Comparison of ENCODE assay signal across 24 cellular contexts in the genomic region with DNA sequence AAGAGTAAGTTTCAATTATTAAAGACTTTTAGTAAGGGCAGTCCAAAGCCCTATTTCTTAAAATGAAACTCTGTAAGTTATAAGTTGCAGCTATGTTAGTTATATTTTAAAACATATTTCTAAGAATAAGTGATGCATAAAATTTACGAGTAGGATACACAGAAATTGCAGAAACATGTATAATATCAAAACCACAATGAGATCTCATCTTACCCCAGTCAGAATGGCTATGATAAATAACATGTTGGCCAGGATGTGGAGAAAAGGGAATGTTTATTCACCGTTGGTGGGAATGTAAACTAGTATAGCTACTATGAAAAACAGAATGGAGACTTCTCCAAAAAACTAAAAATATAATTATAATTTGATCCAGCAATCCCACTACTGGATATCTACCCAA.
"Had no signal": no experiment of that assay in that cellular context is flagged by ENCODE, and none has a peak within 500 bp of the region (broad histone marks: within the 10 kb centered on the region; RNA-seq: fewer than 3 reads in every experiment).

No MANE protein-coding gene starts in this region.

- H3K27me3 Mint-ChIP-seq: activated naive CD8-positive, alpha-beta T cell; central memory CD8-positive, alpha-beta T cell had no signal

- H3K9me3 Mint-ChIP-seq: type B pancreatic cell had no signal

- H3K27me3 ChIP-seq: brain microvascular endothelial cell, ovary, testis had no signal

- H3K36me3 ChIP-seq: brain microvascular endothelial cell, lower lobe of right lung, ovary, WERI-Rb-1 had no signal

- H3K27ac Mint-ChIP-seq: activated naive CD8-positive, alpha-beta T cell; natural killer cell; type B pancreatic cell had no signal

- H3K9me3 ChIP-seq: lower lobe of right lung, ovary, psoas muscle, testis had no signal

- H3K4me1 ChIP-seq: lower lobe of right lung, psoas muscle, testis had no signal

- DNase-seq: activated CD4-positive, alpha-beta T cell treated with anti-CD3 and anti-CD28 coated beads for 1 hour; activated T-cell treated with anti-CD3 and anti-CD28 coated beads for 4 hours; amygdala; brain microvascular endothelial cell; foreskin melanocyte; glutamatergic neuron; hypothalamus; lower lobe of right lung; natural killer cell; ovary; psoas muscle; right cardiac atrium; stimulated activated CD4-positive, alpha-beta T cell treated with anti-CD3 and anti-CD28 coated beads, Interleukin-4, amount 100 ng/mL, for 1 hour; SW 1271; T-helper 2 cell; testis; WERI-Rb-1 had no signal

- H3K4me1 Mint-ChIP-seq: central memory CD8-positive, alpha-beta T cell; natural killer cell had no signal

- ATAC-seq: esophagus mucosa, lower lobe of right lung, natural killer cell, psoas muscle, right cardiac atrium had no signal

- H3K4me3 ChIP-seq: coronary artery, lower lobe of right lung, ovary, psoas muscle, skin epidermis, testis had no signal

- H3K36me3 Mint-ChIP-seq: activated naive CD8-positive, alpha-beta T cell; natural killer cell; type B pancreatic cell had no signal

- H3K27ac ChIP-seq: brain microvascular endothelial cell, coronary artery, lower lobe of right lung, ovary, psoas muscle, skin epidermis, testis, WERI-Rb-1 had no signal

- H3K4me3 Mint-ChIP-seq: activated naive CD8-positive, alpha-beta T cell; central memory CD8-positive, alpha-beta T cell; natural killer cell; type B pancreatic cell had no signal

- FAIRE-seq: keratinocyte had no signal
